In genomic region chr7:156703773-156704482, GRCh38 we compare ENCODE assay signal across 18 cellular contexts.
DNase-seq lines count a peak whose midpoint lies in the region; ATAC-seq and TF ChIP-seq lines count a peak whose summit lies in the region.
"Had no signal": no experiment of that assay in that cellular context is flagged by ENCODE, and none has a peak within 500 bp of the region (broad histone marks: within the 10 kb centered on the region; RNA-seq: fewer than 3 reads in every experiment).

No MANE protein-coding gene starts in this region.

- intact Hi-C loops in CD8-positive, alpha-beta T cell (cut with DNase I, micrococcal nuclease) = no loop called here

- H3K9me3 ChIP-seq in CD8-positive, alpha-beta T cell (ENCODE audit: low read length) = no peaks in the 10 kb centered on the region
- peaks cover 24% of the 10 kb centered on the region for H3K9me3 ChIP-seq in endodermal cell (ENCODE audit: control insufficient read depth, low read length)
- no peaks in the 10 kb centered on the region for H3K9me3 ChIP-seq in Peyer's patch

- no peak overlapping the region for H3K4me3 ChIP-seq in CD8-positive, alpha-beta T cell (ENCODE audit: low read depth, low read length)
- H3K4me3 ChIP-seq in KMS-11 (IDR thresholded peaks at IDR 0.05; ENCODE audit: insufficient read depth, low read depth, low read length) (no peak overlapping the region), endodermal cell (ENCODE audit: low read length) (no peak overlapping the region), Peyer's patch (no peak overlapping the region)
- H3K4me3 ChIP-seq: skin epidermis had no signal

- peaks cover 28% of the 10 kb centered on the region for H3K9me3 Mint-ChIP-seq in CD8-positive, alpha-beta T cell
- peaks cover 40% of the 10 kb centered on the region for H3K9me3 Mint-ChIP-seq in endodermal cell

- TF ChIP-seq POLR2A in Peyer's patch (IDR thresholded peaks at IDR 0.05) = no peak

- H2AFZ ChIP-seq in KMS-11 (ENCODE audit: low read depth) = no peak overlapping the region

- peaks cover 15% of the 10 kb centered on the region for H3K4me1 Mint-ChIP-seq in CD8-positive, alpha-beta T cell (ENCODE audit: low read depth)
- no peaks in the 10 kb centered on the region for H3K4me1 Mint-ChIP-seq in endodermal cell

- H3K36me3 ChIP-seq in CD8-positive, alpha-beta T cell (ENCODE audit: insufficient read depth, low read length) = no peaks in the 10 kb centered on the region
- H3K36me3 ChIP-seq in KMS-11 (ENCODE audit: insufficient read depth) = no peaks in the 10 kb centered on the region
- H3K36me3 ChIP-seq in endodermal cell (ENCODE audit: control insufficient read depth, insufficient read depth, low read length) = peaks cover 14% of the 10 kb centered on the region
- no peaks in the 10 kb centered on the region for H3K36me3 ChIP-seq in Peyer's patch

- H3K36me3 Mint-ChIP-seq in CD8-positive, alpha-beta T cell = peaks cover 76% of the 10 kb centered on the region
- H3K36me3 Mint-ChIP-seq in endodermal cell (ENCODE audit: low read depth) = peaks cover 56% of the 10 kb centered on the region

- no peak overlapping the region for H3K4me3 Mint-ChIP-seq in CD8-positive, alpha-beta T cell
- no peak overlapping the region for H3K4me3 Mint-ChIP-seq in endodermal cell
- H3K4me3 Mint-ChIP-seq: type B pancreatic cell had no signal

- no peak for TF ChIP-seq CTCF in CD8-positive, alpha-beta T cell (IDR thresholded peaks at IDR 0.05)
- TF ChIP-seq CTCF in KMS-11 (conservative IDR thresholded peaks at IDR 0.05; ENCODE audit: low read depth, low read length) (no peak), endodermal cell (conservative IDR thresholded peaks at IDR 0.05) (no peak), Peyer's patch (IDR thresholded peaks at IDR 0.05) (no peak)

- CTCF ChIA-PET in CD8-positive, alpha-beta T cell (lab: Charles Lee) = no interaction called here

- H3K4me1 ChIP-seq in CD8-positive, alpha-beta T cell (ENCODE audit: insufficient read depth, low read length) = no peaks in the 10 kb centered on the region
- H3K4me1 ChIP-seq in KMS-11 (ENCODE audit: low read depth, poor library complexity, severe bottlenecking) = peaks cover 60% of the 10 kb centered on the region
- peaks cover 5% of the 10 kb centered on the region for H3K4me1 ChIP-seq in endodermal cell (ENCODE audit: control insufficient read depth, insufficient read depth, low read length)
- H3K4me1 ChIP-seq in Peyer's patch = no peaks in the 10 kb centered on the region

- H3K4me2 ChIP-seq in KMS-11 = peak overlapping the region; percentile 70

- no peaks in the 10 kb centered on the region for H3K79me2 ChIP-seq in KMS-11 (ENCODE audit: insufficient read depth, low read depth)

- DNase-seq in CD8-positive, alpha-beta T cell = no peak
- no peak for DNase-seq in endodermal cell
- DNase-seq in Peyer's patch = no peak
- no peak for DNase-seq in NCI-H2171 treated with DMSO at 0.1 percent for 48 hours (lab: John Stamatoyannopoulos, UW)
- no peak for DNase-seq in NOMO-1 treated with DMSO at 0.1 percent for 48 hours (lab: John Stamatoyannopoulos, UW; ENCODE audit: unreplicated experiment)
- DNase-seq: activated CD4-positive, alpha-beta T cell treated with anti-CD3 and anti-CD28 coated beads, Interleukin-2, amount 50 U/mL, for 1 hour; activated T-cell treated with anti-CD3 and anti-CD28 coated beads, Interleukin-2, amount 50 U/mL, for 48 hours; immature natural killer cell; NCI-H1092 treated with DMSO at 0.1 percent for 48 hours; NCI-H226; occipital lobe; SIG-M5; stimulated activated naive CD4-positive, alpha-beta T cell had no signal

- POLR2A ChIA-PET in CD8-positive, alpha-beta T cell (lab: Charles Lee) = interaction anchor here (0.6 kb wide), 1 partner anchor 514 kb away, joined by 3 read pairs; no protein-coding TSS in a partner anchor

- H3K9ac ChIP-seq in KMS-11 (no peak overlapping the region), endodermal cell (ENCODE audit: extremely low read depth, low read length, poor library complexity, severe bottlenecking) (no peak overlapping the region)

- no peaks in the 10 kb centered on the region for H3K27me3 ChIP-seq in CD8-positive, alpha-beta T cell (ENCODE audit: insufficient read depth, low read length)
- H3K27me3 ChIP-seq in KMS-11 (ENCODE audit: insufficient read depth, low read depth) (no peaks in the 10 kb centered on the region), endodermal cell (ENCODE audit: control insufficient read depth, insufficient read depth, low read length, poor library complexity, severe bottlenecking) (no peaks in the 10 kb centered on the region), Peyer's patch (no peaks in the 10 kb centered on the region)

- H3K27ac ChIP-seq in CD8-positive, alpha-beta T cell (ENCODE audit: low read depth, low read length) = no peak overlapping the region
- H3K27ac ChIP-seq in KMS-11 (peak overlapping the region; percentile 23; the same call in 1 of the 2 replicates), endodermal cell (ENCODE audit: low read depth, low read length) (no peak overlapping the region), Peyer's patch (no peak overlapping the region)
- H3K27ac ChIP-seq: skin epidermis had no signal

- no peak for ATAC-seq in CD8-positive, alpha-beta T cell
- ATAC-seq in GM18870 (IDR thresholded peaks at IDR 0.05; ENCODE audit: unreplicated experiment) (peak; percentile 60), HG03097 (IDR thresholded peaks at IDR 0.05; ENCODE audit: low FRiP score, unreplicated experiment) (no peak)

- H3K27ac Mint-ChIP-seq in CD8-positive, alpha-beta T cell = peak overlapping the region; percentile 38
- H3K27ac Mint-ChIP-seq in endodermal cell = peak overlapping the region; percentile 8
- H3K27ac Mint-ChIP-seq: type B pancreatic cell had no signal

- no peaks in the 10 kb centered on the region for H3K27me3 Mint-ChIP-seq in CD8-positive, alpha-beta T cell (ENCODE audit: low read depth)
- H3K27me3 Mint-ChIP-seq in endodermal cell (ENCODE audit: insufficient read depth) = no peaks in the 10 kb centered on the region
- H3K27me3 Mint-ChIP-seq: type B pancreatic cell had no signal

- no peaks in the 10 kb centered on the region for H4K20me1 ChIP-seq in KMS-11 (ENCODE audit: insufficient read depth)

- WGBS in endodermal cell (ENCODE audit: insufficient coverage in 1 of 2, insufficient read length in 1 of 2), 2 experiments = 86 to 100% methylated on average over 3 to 5 of the region's 5 CpGs
